ENCODE assay signal across 25 cellular contexts in genomic region chr16:55401036-55401435, GRCh38.
"Had no signal": no experiment of that assay in that cellular context is flagged by ENCODE, and none has a peak within 500 bp of the region (broad histone marks: within the 10 kb centered on the region; RNA-seq: fewer than 3 reads in every experiment).

No MANE protein-coding gene starts in this region.

- H3K27me3 ChIP-seq: adrenal gland, body of pancreas, breast epithelium had no signal

- H3K36me3 ChIP-seq: adrenal gland, breast epithelium, SJSA1 had no signal

- H3K9me2 ChIP-seq: SK-N-SH had no signal

- H3K36me3 Mint-ChIP-seq: activated naive CD4-positive, alpha-beta T cell treated with anti-CD3 and anti-CD28 coated beads, Interleukin-2, amount 50 U/mL, for 72 hours had no signal

- H3K9ac ChIP-seq: KMS-11, SK-N-SH had no signal

- H3K4me3 ChIP-seq: adrenal gland, body of pancreas, breast epithelium, SJSA1 had no signal

- H3K4me3 Mint-ChIP-seq: activated CD4-positive, alpha-beta T cell treated with anti-CD3 and anti-CD28 coated beads, Interleukin-2, amount 10 ng/mL, durations not matched to agents 24 days and 14 days; activated CD8-positive, alpha-beta T cell treated with anti-CD3 and anti-CD28 coated beads for 36 hours; activated naive CD4-positive, alpha-beta T cell treated with anti-CD3 and anti-CD28 coated beads for 36 hours; activated T-cell treated with anti-CD3 and anti-CD28 coated beads, Interleukin-2, amount 50 U/mL, for 24 hours; activated T-helper 1 cell treated with anti-CD3 and anti-CD28 coated beads, Interleukin-12 subunit alpha, Interleukin-12 subunit beta, Interleukin-2, Interleukin-4 antibody, amounts not matched to agents 30 ng/mL and 10 ng/mL and 1 ng/mL, durations not matched to agents 14 hours and 24 hours and 36 hours; T-helper 1 cell treated with Interleukin-12 subunit alpha and Interleukin-12 subunit beta and Interleukin-4 antibody, amounts not matched to agents 30 μg/mL and 1 μg/mL, for 36 hours; T-helper 2 cell treated with Interferon-gamma antibody and Interleukin-4, amounts not matched to agents 5 μg/mL and 100 μg/mL, for 36 hours had no signal

- H3K9me3 Mint-ChIP-seq: activated CD4-positive, alpha-beta T cell treated with anti-CD3 and anti-CD28 coated beads, Interleukin-2, amount 10 ng/mL, durations not matched to agents 24 days and 14 days; activated CD8-positive, alpha-beta T cell treated with anti-CD3 and anti-CD28 coated beads for 36 hours; activated naive CD4-positive, alpha-beta T cell treated with anti-CD3 and anti-CD28 coated beads for 36 hours; activated naive CD4-positive, alpha-beta T cell treated with anti-CD3 and anti-CD28 coated beads, Interleukin-2, amount 50 U/mL, for 72 hours; activated T-cell treated with anti-CD3 and anti-CD28 coated beads, Interleukin-2, amount 50 U/mL, for 24 hours; activated T-helper 1 cell treated with anti-CD3 and anti-CD28 coated beads, Interleukin-12 subunit alpha, Interleukin-12 subunit beta, Interleukin-2, Interleukin-4 antibody, amounts not matched to agents 30 ng/mL and 10 ng/mL and 1 ng/mL, durations not matched to agents 14 hours and 24 hours and 36 hours; T-helper 1 cell treated with Interleukin-12 subunit alpha and Interleukin-12 subunit beta and Interleukin-4 antibody, amounts not matched to agents 30 μg/mL and 1 μg/mL, for 36 hours; T-helper 2 cell treated with Interferon-gamma antibody and Interleukin-4, amounts not matched to agents 5 μg/mL and 100 μg/mL, for 36 hours had no signal

- ATAC-seq: activated CD8-positive, alpha-beta T cell treated with anti-CD3 and anti-CD28 coated beads for 36 hours; activated naive CD4-positive, alpha-beta T cell treated with anti-CD3 and anti-CD28 coated beads, Interleukin-2, amount 50 U/mL, for 72 hours; body of pancreas; Panc1 had no signal

- H3K9me3 ChIP-seq: adrenal gland, body of pancreas, SJSA1, SK-N-SH had no signal

- H3K4me1 Mint-ChIP-seq: activated CD4-positive, alpha-beta T cell treated with anti-CD3 and anti-CD28 coated beads, Interleukin-2, amount 10 ng/mL, durations not matched to agents 24 days and 14 days had no signal

- H3K4me2 ChIP-seq: KMS-11, SK-N-SH had no signal

- H3K4me1 ChIP-seq: adrenal gland, body of pancreas, breast epithelium, SJSA1 had no signal

- H3K27me3 Mint-ChIP-seq: activated CD4-positive, alpha-beta T cell treated with anti-CD3 and anti-CD28 coated beads, Interleukin-2, amount 10 ng/mL, durations not matched to agents 24 days and 14 days had no signal

- DNase-seq: activated CD4-positive, alpha-beta T cell treated with anti-CD3 and anti-CD28 coated beads, Interleukin-2, amount 10 ng/mL, durations not matched to agents 24 days and 14 days; activated CD4-positive, alpha-beta T cell treated with anti-CD3 and anti-CD28 coated beads, Interleukin-2, amount 50 U/mL, for 4 hours; activated CD8-positive, alpha-beta T cell treated with anti-CD3 and anti-CD28 coated beads for 36 hours; activated gamma-delta T cell treated with Interleukin-2 at 50 U/mL for 16 hours; activated naive CD4-positive, alpha-beta T cell treated with anti-CD3 and anti-CD28 coated beads for 36 hours; activated T-cell treated with anti-CD3 and anti-CD28 coated beads, Interleukin-2, amount 50 U/mL, for 24 hours; adrenal gland; body of pancreas; MM.1S; MV-4-11; NCI-H1092; NCI-H1417 treated with DMSO at 0.1 percent for 48 hours; NCI-H1930; NCI-H2081 treated with DMSO at 0.1 percent for 48 hours; NCI-H510A; SHP77; SK-N-SH had no signal

- H3K27ac ChIP-seq: adrenal gland, body of pancreas, breast epithelium, KMS-11, SJSA1 had no signal
